In the genomic region with DNA sequence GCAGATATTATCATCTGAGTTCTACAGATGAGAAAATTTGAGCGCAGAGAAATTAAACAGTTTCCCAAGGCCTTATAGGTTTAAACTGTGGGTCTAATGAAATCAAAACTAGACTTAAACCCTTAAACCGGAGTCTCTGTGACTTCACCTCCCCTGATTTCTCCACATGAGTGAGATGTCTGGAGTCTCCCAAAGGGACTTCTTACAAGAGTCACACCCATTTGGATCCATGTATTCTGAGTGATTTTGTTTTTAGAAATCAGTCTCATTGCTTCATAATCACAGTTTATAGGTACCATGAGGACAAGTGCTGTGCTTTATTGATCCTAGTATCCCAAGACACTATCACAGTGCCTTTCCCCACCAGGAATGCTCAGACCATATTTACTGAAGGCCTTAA, we compare ENCODE assay signal across 25 cellular contexts.
DNase-seq lines count a peak whose midpoint lies in the region; ATAC-seq and TF ChIP-seq lines count a peak whose summit lies in the region.
"Had no signal": no experiment of that assay in that cellular context is flagged by ENCODE, and none has a peak within 500 bp of the region (broad histone marks: within the 10 kb centered on the region; RNA-seq: fewer than 3 reads in every experiment).

No MANE protein-coding gene starts in this region.

- no peak for TF ChIP-seq POLR2A in gastroesophageal sphincter (IDR thresholded peaks at IDR 0.05)

- DNase-seq in sciatic nerve (ENCODE audit: low spot score) (no peak), HuH-7 (ENCODE audit: low spot score) (no peak), mucosa of descending colon (no peak)
- DNase-seq in activated effector memory CD4-positive, alpha-beta T cell treated with anti-CD3 and anti-CD28 coated beads, Interleukin-2, amount 50 U/mL, for 16 hours: no peak
- DNase-seq: AML-193; Caco-2; CD4-positive, alpha-beta T cell; CD8-positive, alpha-beta T cell; DMS 273 treated with DMSO at 0.1 percent for 48 hours; DMS153; DMS53; DMS79; DND-41; EL; GDM1 had no signal

- H3K27ac ChIP-seq in gastroesophageal sphincter (peak overlapping the region in 2 of 4 donors; percentile 15 to 21), subcutaneous abdominal adipose tissue (ENCODE audit: low read depth, low read length) (peak overlapping the region; percentile 26)
- H3K27ac ChIP-seq: 22Rv1, A549, C4-2B had no signal

- TF ChIP-seq EP300 in gastroesophageal sphincter (IDR thresholded peaks at IDR 0.05): no peak

- TF ChIP-seq CTCF in gastroesophageal sphincter (IDR thresholded peaks at IDR 0.05) (no peak), mucosa of descending colon (IDR thresholded peaks at IDR 0.05) (no peak)

- H3K9ac ChIP-seq in subcutaneous abdominal adipose tissue (ENCODE audit: low read length in 5 of 5): no peak overlapping the region
- H3K9ac ChIP-seq: BLaER1 treated with 17β-estradiol and CSF1 and Interleukin-3, amounts not matched to agents 10 nM and 100 nM had no signal

- no peak overlapping the region for H3K4me3 ChIP-seq in gastroesophageal sphincter
- no peak overlapping the region for H3K4me3 ChIP-seq in subcutaneous abdominal adipose tissue (ENCODE audit: low read depth in 1 of 5, low read length in 5 of 5)
- no peak overlapping the region for H3K4me3 ChIP-seq in mucosa of descending colon
- H3K4me3 ChIP-seq: A549; BLaER1 treated with 17β-estradiol and CSF1 and Interleukin-3, amounts not matched to agents 10 nM and 100 nM; GM12878 had no signal

- no peaks in the 10 kb centered on the region for H3K36me3 Mint-ChIP-seq in dendritic cell treated with granulocyte-macrophage colony-stimulating factor and Interleukin-4, amounts not matched to agents 40 ng/mL and 50 ng/mL, for 4 days (ENCODE audit: low read depth)
- H3K36me3 Mint-ChIP-seq: CD8-positive, alpha-beta T cell had no signal

- no peaks in the 10 kb centered on the region for H3K9me3 Mint-ChIP-seq in dendritic cell treated with granulocyte-macrophage colony-stimulating factor and Interleukin-4, amounts not matched to agents 40 ng/mL and 50 ng/mL, for 4 days
- H3K9me3 Mint-ChIP-seq: CD4-positive, alpha-beta T cell; CD8-positive, alpha-beta T cell had no signal

- H3K36me3 ChIP-seq in gastroesophageal sphincter (no peaks in the 10 kb centered on the region), subcutaneous abdominal adipose tissue (ENCODE audit: control insufficient read depth in 5 of 5, insufficient read depth in 5 of 5, low read length in 5 of 5) (no peaks in the 10 kb centered on the region), mucosa of descending colon (ENCODE audit: low read depth) (no peaks in the 10 kb centered on the region)
- H3K36me3 ChIP-seq: BLaER1 treated with 17β-estradiol and CSF1 and Interleukin-3, amounts not matched to agents 10 nM and 100 nM had no signal

- no peaks in the 10 kb centered on the region for H3K27me3 ChIP-seq in gastroesophageal sphincter
- H3K27me3 ChIP-seq in subcutaneous abdominal adipose tissue (ENCODE audit: control insufficient read depth in 5 of 5, insufficient read depth in 4 of 5, low read length in 5 of 5): no peaks in the 10 kb centered on the region
- H3K27me3 ChIP-seq: BLaER1 treated with 17β-estradiol and CSF1 and Interleukin-3, amounts not matched to agents 10 nM and 100 nM had no signal

- peak; percentile 51 for ATAC-seq in gastroesophageal sphincter
- peak; percentile 19 for ATAC-seq in sciatic nerve
- no peak for ATAC-seq in mucosa of descending colon
- no peak for ATAC-seq in HG02763 (IDR thresholded peaks at IDR 0.05; ENCODE audit: unreplicated experiment)
- ATAC-seq: A549; CD8-positive, alpha-beta T cell; GM12878 had no signal

- WGBS in gastroesophageal sphincter (ENCODE audit: low coverage in 1 of 2), 2 donors: 74 to 85% methylated on average over 2 of the region's 2 CpGs

- H3K4me1 ChIP-seq in gastroesophageal sphincter (peaks cover 0 to 14% (median 0%) of the 10 kb centered on the region in 3 donors), subcutaneous abdominal adipose tissue (ENCODE audit: control insufficient read depth in 5 of 5, insufficient read depth in 5 of 5, low read length in 5 of 5) (peaks cover 6 to 23% (median 13%) of the 10 kb centered on the region in 5 donors), mucosa of descending colon (ENCODE audit: low read depth) (no peaks in the 10 kb centered on the region)
- H3K4me1 ChIP-seq: A549, Caco-2 had no signal

- peaks cover 29% of the 10 kb centered on the region for H3K4me1 Mint-ChIP-seq in dendritic cell treated with granulocyte-macrophage colony-stimulating factor and Interleukin-4, amounts not matched to agents 40 ng/mL and 50 ng/mL, for 4 days (ENCODE audit: low read depth)

- intact Hi-C loops in dendritic cell treated with granulocyte-macrophage colony-stimulating factor and Interleukin-4, amounts not matched to agents 40 ng/mL and 50 ng/mL, for 4 days (cut with micrococcal nuclease): no loop called here
- intact Hi-C loops in sciatic nerve (cut with DNase I) (no loop called here), mucosa of descending colon (cut with DNase I, micrococcal nuclease) (no loop called here)

- no peak overlapping the region for H3K4me3 Mint-ChIP-seq in dendritic cell treated with granulocyte-macrophage colony-stimulating factor and Interleukin-4, amounts not matched to agents 40 ng/mL and 50 ng/mL, for 4 days
- H3K4me3 Mint-ChIP-seq: B cell; CD4-positive, alpha-beta T cell; CD8-positive, alpha-beta T cell had no signal

- H3K9me3 ChIP-seq in gastroesophageal sphincter: no peaks in the 10 kb centered on the region
- no peaks in the 10 kb centered on the region for H3K9me3 ChIP-seq in subcutaneous abdominal adipose tissue (ENCODE audit: control insufficient read depth in 5 of 5, low read length in 5 of 5)
- H3K9me3 ChIP-seq in mucosa of descending colon: no peaks in the 10 kb centered on the region
- H3K9me3 ChIP-seq: A549; BLaER1 treated with 17β-estradiol and CSF1 and Interleukin-3, amounts not matched to agents 10 nM and 100 nM; Caco-2 had no signal

- peak overlapping the region; percentile 10 for H3K27ac Mint-ChIP-seq in dendritic cell treated with granulocyte-macrophage colony-stimulating factor and Interleukin-4, amounts not matched to agents 40 ng/mL and 50 ng/mL, for 4 days
- H3K27ac Mint-ChIP-seq: B cell; CD4-positive, alpha-beta T cell; CD8-positive, alpha-beta T cell had no signal

- peaks cover 9% of the 10 kb centered on the region for H3K27me3 Mint-ChIP-seq in dendritic cell treated with granulocyte-macrophage colony-stimulating factor and Interleukin-4, amounts not matched to agents 40 ng/mL and 50 ng/mL, for 4 days
- H3K27me3 Mint-ChIP-seq: B cell; CD4-positive, alpha-beta T cell had no signal

Comparison
In these comparisons a context has a peak if more than half of its experiments do, and no peak if none do; other contexts are left out.
1. ATAC-seq: peak in gastroesophageal sphincter (single experiment) and sciatic nerve (single experiment); none in mucosa of descending colon (single experiment) and HG02763 (single experiment).